15 cellular contexts compared by ENCODE assay signal in genomic region chr5:77925503-77925902, GRCh38.
DNase-seq lines count a peak whose midpoint lies in the region; ATAC-seq and TF ChIP-seq lines count a peak whose summit lies in the region.
"Had no signal": no experiment of that assay in that cellular context is flagged by ENCODE, and none has a peak within 500 bp of the region (broad histone marks: within the 10 kb centered on the region; RNA-seq: fewer than 3 reads in every experiment).

No MANE protein-coding gene starts in this region.

- TF ChIP-seq CTCF in CD4-positive, alpha-beta T cell (IDR thresholded peaks at IDR 0.05): no peak

- no peak for ATAC-seq in activated T-cell treated with anti-CD3 and anti-CD28 coated beads, Interleukin-2, amount 50 U/mL, for 72 hours (replicated peaks in 1 of 2)
- ATAC-seq in CD4-positive, alpha-beta T cell (ENCODE audit: poor library complexity): peak; percentile 61
- ATAC-seq in HG02678 (IDR thresholded peaks at IDR 0.05; ENCODE audit: unreplicated experiment): no peak

- no peak for DNase-seq in activated T-cell treated with anti-CD3 and anti-CD28 coated beads, Interleukin-2, amount 50 U/mL, for 72 hours
- no peak for DNase-seq in activated T-cell treated with anti-CD3 and anti-CD28 coated beads, Interleukin-2, amount 50 U/mL, for 48 hours
- DNase-seq in CD4-positive, alpha-beta T cell: no peak
- peak; percentile 69 for DNase-seq in Jurkat, Clone E6-1 (ENCODE audit: low read depth, low spot score)
- DNase-seq in central memory CD4-positive, alpha-beta T cell: peak; percentile 29
- no peak for DNase-seq in NCI-H1436 (lab: John Stamatoyannopoulos, UW)
- DNase-seq: ACHN; Caco-2; CD4-positive, CD25-positive, alpha-beta regulatory T cell; DMS53; GF-D8; GOT3; H9 had no signal

- peak overlapping the region; percentile 6 for H3K27ac Mint-ChIP-seq in activated T-cell treated with anti-CD3 and anti-CD28 coated beads, Interleukin-2, amount 50 U/mL, for 72 hours
- H3K27ac Mint-ChIP-seq in CD4-positive, alpha-beta T cell: peak overlapping the region; percentile 31
- H3K27ac Mint-ChIP-seq: CD4-positive, CD25-positive, alpha-beta regulatory T cell; H9 had no signal

- H3K9me3 Mint-ChIP-seq in activated T-cell treated with anti-CD3 and anti-CD28 coated beads, Interleukin-2, amount 50 U/mL, for 72 hours: peaks cover 0 to 2% of the 10 kb centered on the region in 2 donors
- peaks cover 6% of the 10 kb centered on the region for H3K9me3 Mint-ChIP-seq in CD4-positive, alpha-beta T cell
- H3K9me3 Mint-ChIP-seq: H9 had no signal

- no peaks in the 10 kb centered on the region for H3K9me3 ChIP-seq in CD4-positive, alpha-beta T cell (ENCODE audit: control insufficient read depth, low read length)
- H3K9me3 ChIP-seq: Caco-2 had no signal

- peaks cover 24% of the 10 kb centered on the region for H3K4me1 Mint-ChIP-seq in activated T-cell treated with anti-CD3 and anti-CD28 coated beads, Interleukin-2, amount 50 U/mL, for 72 hours (ENCODE audit: low read depth)
- peaks cover 15% of the 10 kb centered on the region for H3K4me1 Mint-ChIP-seq in CD4-positive, alpha-beta T cell (ENCODE audit: low read depth)

- no peak overlapping the region for H3K27ac ChIP-seq in CD4-positive, alpha-beta T cell (ENCODE audit: low read depth, low read length)
- H3K27ac ChIP-seq: BLaER1 treated with 17β-estradiol and CSF1 and Interleukin-3, amounts not matched to agents 10 nM and 100 nM had no signal

- H3K4me3 Mint-ChIP-seq in activated T-cell treated with anti-CD3 and anti-CD28 coated beads, Interleukin-2, amount 50 U/mL, for 72 hours: peak overlapping the region; percentile 38 to 39
- H3K4me3 Mint-ChIP-seq in CD4-positive, alpha-beta T cell: peak overlapping the region; percentile 0
- H3K4me3 Mint-ChIP-seq: H9 had no signal

- no peak overlapping the region for H3K4me3 ChIP-seq in Jurkat, Clone E6-1 (ENCODE audit: low read length)
- H3K4me3 ChIP-seq: BLaER1 treated with 17β-estradiol and CSF1 and Interleukin-3, amounts not matched to agents 10 nM and 100 nM had no signal

- CTCF ChIA-PET in CD4-positive, alpha-beta T cell (lab: Charles Lee): no interaction called here

- intact Hi-C loops in CD4-positive, alpha-beta T cell (cut with DNase I, micrococcal nuclease): no loop called here

- POLR2A ChIA-PET in CD4-positive, alpha-beta T cell (lab: Charles Lee): interaction anchor here (1.1 kb wide), 1 partner anchor 12 kb away, joined by 3 read pairs; no protein-coding TSS in a partner anchor

- H3K36me3 Mint-ChIP-seq in activated T-cell treated with anti-CD3 and anti-CD28 coated beads, Interleukin-2, amount 50 U/mL, for 72 hours (ENCODE audit: insufficient read depth in 2 of 2): peaks cover 2 to 12% of the 10 kb centered on the region in 2 donors
- no peaks in the 10 kb centered on the region for H3K36me3 Mint-ChIP-seq in CD4-positive, alpha-beta T cell (ENCODE audit: low read depth)
- H3K36me3 Mint-ChIP-seq: CD4-positive, CD25-positive, alpha-beta regulatory T cell had no signal

- peaks cover 11% of the 10 kb centered on the region for H3K27me3 Mint-ChIP-seq in activated T-cell treated with anti-CD3 and anti-CD28 coated beads, Interleukin-2, amount 50 U/mL, for 72 hours (ENCODE audit: low read depth)
- H3K27me3 Mint-ChIP-seq in CD4-positive, alpha-beta T cell: no peaks in the 10 kb centered on the region

- no peaks in the 10 kb centered on the region for H3K27me3 ChIP-seq in CD4-positive, alpha-beta T cell (ENCODE audit: control insufficient read depth, insufficient read depth, low read length)
- H3K27me3 ChIP-seq: BLaER1 treated with 17β-estradiol and CSF1 and Interleukin-3, amounts not matched to agents 10 nM and 100 nM had no signal

Comparison
In these comparisons a context has a peak if more than half of its experiments do, and no peak if none do; other contexts are left out.
1. DNase-seq: peak in Jurkat, Clone E6-1 (single experiment) and central memory CD4-positive, alpha-beta T cell (single experiment); none in activated T-cell treated with anti-CD3 and anti-CD28 coated beads, Interleukin-2, amount 50 U/mL, for 72 hours (0 of 2), activated T-cell treated with anti-CD3 and anti-CD28 coated beads, Interleukin-2, amount 50 U/mL, for 48 hours (0 of 2), CD4-positive, alpha-beta T cell (0 of 10) and NCI-H1436 (single experiment).